Comparison of ENCODE assay signal across 12 cellular contexts in the genomic region with DNA sequence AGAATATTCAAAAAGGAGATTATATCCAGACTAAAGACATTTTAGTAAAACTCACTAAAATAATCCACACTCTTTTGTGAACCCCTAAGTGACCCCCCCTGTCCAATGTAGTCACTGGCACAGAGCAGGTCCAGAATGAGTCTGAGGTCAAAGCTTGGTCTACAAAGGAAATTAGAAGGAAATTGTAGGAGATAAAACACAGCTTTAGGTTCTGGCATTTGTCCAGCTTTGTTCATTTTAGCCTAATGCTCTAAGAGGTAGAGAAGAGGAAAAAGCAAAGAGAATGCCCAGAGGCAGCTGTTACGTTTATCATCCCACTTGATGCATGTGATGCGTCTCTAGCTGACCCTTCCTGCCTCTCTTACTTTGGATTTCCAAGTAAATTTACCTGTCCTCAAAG.
DNase-seq lines count a peak whose midpoint lies in the region; ATAC-seq and TF ChIP-seq lines count a peak whose summit lies in the region.
"Had no signal": no experiment of that assay in that cellular context is flagged by ENCODE, and none has a peak within 500 bp of the region (broad histone marks: within the 10 kb centered on the region; RNA-seq: fewer than 3 reads in every experiment).

No MANE protein-coding gene starts in this region.

- peaks cover 4% of the 10 kb centered on the region for H3K36me3 Mint-ChIP-seq in endothelial cell (ENCODE audit: low read depth, unreplicated experiment)
- H3K36me3 Mint-ChIP-seq: activated CD8-positive, alpha-beta memory T cell treated with anti-CD3 and anti-CD28 coated beads, Interleukin-2, amount 10 ng/mL, durations not matched to agents 7 days and 5 days; stimulated activated naive B cell treated with anti-CD40 and anti-IgM and Interleukin-4, amounts not matched to agents 10 μg/mL and 1 μg/mL and 100 μg/mL, for 72 hours; T-cell had no signal

- TF ChIP-seq CTCF in esophagus muscularis mucosa (IDR thresholded peaks at IDR 0.05) (no peak), stomach (IDR thresholded peaks at IDR 0.05) (no peak), endothelial cell (IDR thresholded peaks at IDR 0.05; ENCODE audit: unreplicated experiment) (no peak)

- H3K9me3 Mint-ChIP-seq in endothelial cell (ENCODE audit: unreplicated experiment): no peaks in the 10 kb centered on the region
- H3K9me3 Mint-ChIP-seq: T-cell had no signal

- H3K27ac ChIP-seq in esophagus muscularis mucosa (replicated peaks in 1 of 4) (peak overlapping the region; percentile 75 to 84 (median 80)), stomach (peak overlapping the region in 4 of 5 donors; percentile 11 to 75 (median 54))

- H3K4me3 ChIP-seq in esophagus muscularis mucosa (peak overlapping the region in 1 of 4 donors; percentile 5), stomach (no peak overlapping the region)

- no peak overlapping the region for H3K27ac Mint-ChIP-seq in endothelial cell (ENCODE audit: unreplicated experiment)
- H3K27ac Mint-ChIP-seq: activated CD8-positive, alpha-beta memory T cell treated with anti-CD3 and anti-CD28 coated beads, Interleukin-2, amount 10 ng/mL, durations not matched to agents 7 days and 5 days; stimulated activated naive B cell treated with anti-CD40 and anti-IgM and Interleukin-4, amounts not matched to agents 10 μg/mL and 1 μg/mL and 100 μg/mL, for 72 hours; T-cell had no signal

- H3K9me3 ChIP-seq in esophagus muscularis mucosa (no peaks in the 10 kb centered on the region), stomach (no peaks in the 10 kb centered on the region)

- peaks cover 0 to 3% (median 0%) of the 10 kb centered on the region in 4 donors for H3K36me3 ChIP-seq in esophagus muscularis mucosa
- peaks cover 0 to 9% (median 6%) of the 10 kb centered on the region in 4 donors for H3K36me3 ChIP-seq in stomach

- no peak for ATAC-seq in GM19324 (IDR thresholded peaks at IDR 0.05; ENCODE audit: low FRiP score, unreplicated experiment)
- ATAC-seq: activated CD8-positive, alpha-beta memory T cell treated with anti-CD3 and anti-CD28 coated beads, Interleukin-2, amount 10 ng/mL, durations not matched to agents 7 days and 5 days; stimulated activated naive B cell treated with anti-CD40 and anti-IgM and Interleukin-4, amounts not matched to agents 10 μg/mL and 1 μg/mL and 100 μg/mL, for 72 hours; T-cell had no signal

- no peak for TF ChIP-seq POLR2A in esophagus muscularis mucosa (IDR thresholded peaks at IDR 0.05; ENCODE audit: low read depth)
- TF ChIP-seq POLR2A in stomach (IDR thresholded peaks at IDR 0.05): no peak

- 14% methylated on average over 2 of the region's 2 CpGs for WGBS in esophagus muscularis mucosa
- WGBS in stomach, 5 donors: 33 to 49% (median 38%) methylated on average over 2 of the region's 2 CpGs

- H3K4me1 ChIP-seq in esophagus muscularis mucosa (peaks cover 28 to 60% (median 49%) of the 10 kb centered on the region in 4 donors), stomach (peaks cover 21 to 50% (median 37%) of the 10 kb centered on the region in 4 donors)

- no peak for TF ChIP-seq EP300 in esophagus muscularis mucosa (IDR thresholded peaks at IDR 0.05)
- TF ChIP-seq EP300 in stomach (IDR thresholded peaks at IDR 0.05): no peak

- H3K4me1 Mint-ChIP-seq in endothelial cell (ENCODE audit: unreplicated experiment): peaks cover 15% of the 10 kb centered on the region
- H3K4me1 Mint-ChIP-seq: activated CD8-positive, alpha-beta memory T cell treated with anti-CD3 and anti-CD28 coated beads, Interleukin-2, amount 10 ng/mL, durations not matched to agents 7 days and 5 days; stimulated activated naive B cell treated with anti-CD40 and anti-IgM and Interleukin-4, amounts not matched to agents 10 μg/mL and 1 μg/mL and 100 μg/mL, for 72 hours had no signal

- H3K27me3 Mint-ChIP-seq in endothelial cell (ENCODE audit: unreplicated experiment): peaks cover 2% of the 10 kb centered on the region
- H3K27me3 Mint-ChIP-seq: brain had no signal

- intact Hi-C loops in esophagus muscularis mucosa (cut with DNase I) (loop anchor here (5.0 kb wide), 2 partner anchors 36 to 59 kb away; no protein-coding TSS in a partner anchor), stomach (cut with DNase I; ENCODE audit: low total_unique reads) (no loop called here)

- H3K27me3 ChIP-seq in esophagus muscularis mucosa (no peaks in the 10 kb centered on the region), stomach (no peaks in the 10 kb centered on the region)

- no peak overlapping the region for H3K4me3 Mint-ChIP-seq in endothelial cell (ENCODE audit: unreplicated experiment)
- H3K4me3 Mint-ChIP-seq: activated CD8-positive, alpha-beta memory T cell treated with anti-CD3 and anti-CD28 coated beads, Interleukin-2, amount 10 ng/mL, durations not matched to agents 7 days and 5 days; stimulated activated naive B cell treated with anti-CD40 and anti-IgM and Interleukin-4, amounts not matched to agents 10 μg/mL and 1 μg/mL and 100 μg/mL, for 72 hours; T-cell had no signal

- peak; percentile 70 for DNase-seq in M059J (ENCODE audit: low read depth)
- DNase-seq in NCI-H748 treated with DMSO at 0.1 percent for 48 hours (lab: John Stamatoyannopoulos, UW): peak; percentile 88
- DNase-seq in esophagus muscularis mucosa (ENCODE audit: extremely low spot score): no peak
- no peak for DNase-seq in stomach
- DNase-seq in SIG-M5 (lab: John Stamatoyannopoulos, UW): no peak
- DNase-seq in endothelial cell (ENCODE audit: low spot score): no peak
- DNase-seq: activated CD8-positive, alpha-beta memory T cell treated with anti-CD3 and anti-CD28 coated beads, Interleukin-2, amount 10 ng/mL, durations not matched to agents 7 days and 5 days; NCI-H187; stimulated activated naive B cell treated with anti-CD40 and anti-IgM and Interleukin-4, amounts not matched to agents 10 μg/mL and 1 μg/mL and 100 μg/mL, for 72 hours; T-cell had no signal

Comparison
In these comparisons a context has a peak if more than half of its experiments do, and no peak if none do; other contexts are left out.
1. DNase-seq: peak in M059J (single experiment) and NCI-H748 treated with DMSO at 0.1 percent for 48 hours (single experiment); none in esophagus muscularis mucosa (single experiment), stomach (single experiment), SIG-M5 (single experiment) and endothelial cell (single experiment).